12 cellular contexts compared by ENCODE assay signal in genomic region chr5:150349681-150350275, GRCh38. TPM values are rescaled to one million over a fixed set of nuclear protein-coding genes. Genes with fewer than 3 reads are reported as not detected.
DNase-seq lines count a peak whose midpoint lies in the region; ATAC-seq, FAIRE-seq and TF ChIP-seq lines count a peak whose summit lies in the region.
"Had no signal": no experiment of that assay in that cellular context is flagged by ENCODE, and none has a peak within 500 bp of the region (broad histone marks: within the 10 kb centered on the region; RNA-seq: fewer than 3 reads in every experiment).

No MANE protein-coding gene starts in this region.

- no peak for TF ChIP-seq EP300 in A549 (IDR thresholded peaks at IDR 0.05)

- 63% methylated on average over 6 of the region's 6 CpGs for WGBS in A549 (ENCODE audit: missing lambda C conversion rate)

- POLR2A ChIA-PET in A549 (lab: Yijun Ruan, JAX), result no interaction called here
- POLR2A ChIA-PET in OCI-LY7 (lab: Charles Lee), result interaction anchor here (1.1 to 2.3 kb wide), 2 partner anchors 8 to 208 kb away, joined by 3 to 13 read pairs; no protein-coding TSS in a partner anchor
- POLR2A ChIA-PET in naive thymus-derived CD4-positive, alpha-beta T cell (lab: Charles Lee), result no interaction called here

- CTCF ChIA-PET in A549 (lab: Yijun Ruan, JAX), result interaction anchor here (0.6 to 7.1 kb wide), 52 partner anchors 9 to 275 kb away, joined by 3 to 155 read pairs (median 6); partner anchors contain the start of genes ARSI and CAMK2A
- CTCF ChIA-PET in OCI-LY7 (lab: Charles Lee; ENCODE audit: unreplicated experiment), result interaction anchor here (0.5 kb wide), 1 partner anchor 199 kb away, joined by 3 read pairs; no protein-coding TSS in a partner anchor
- CTCF ChIA-PET in naive thymus-derived CD4-positive, alpha-beta T cell (lab: Charles Lee), result interaction anchor here (0.8 to 1.9 kb wide), 3 partner anchors 74 to 100 kb away, joined by 3 to 4 read pairs (median 3); no protein-coding TSS in a partner anchor

- no peaks in the 10 kb centered on the region for H3K9me3 Mint-ChIP-seq in central memory CD8-positive, alpha-beta T cell
- no peaks in the 10 kb centered on the region for H3K9me3 Mint-ChIP-seq in activated CD4-positive, alpha-beta T cell treated with anti-CD3 and anti-CD28 coated beads, Interleukin-2, amount 10 ng/mL, durations not matched to agents 24 days and 14 days
- no peaks in the 10 kb centered on the region for H3K9me3 Mint-ChIP-seq in naive thymus-derived CD4-positive, alpha-beta T cell
- H3K9me3 Mint-ChIP-seq: CD8-positive, alpha-beta memory T cell had no signal

- peaks cover 9% of the 10 kb centered on the region for H3K4me1 Mint-ChIP-seq in central memory CD8-positive, alpha-beta T cell
- H3K4me1 Mint-ChIP-seq in activated CD4-positive, alpha-beta T cell treated with anti-CD3 and anti-CD28 coated beads, Interleukin-2, amount 10 ng/mL, durations not matched to agents 24 days and 14 days, result peaks cover 11% of the 10 kb centered on the region
- peaks cover 10 to 14% (median 13%) of the 10 kb centered on the region in 7 donors for H3K4me1 Mint-ChIP-seq in naive thymus-derived CD4-positive, alpha-beta T cell

- H3K9me2 ChIP-seq in OCI-LY7 (ENCODE audit: insufficient read depth, low read length), result no peaks in the 10 kb centered on the region

- 0 out of 3 replicates have a peak overlapping the region, but pooled peaks have one; percentile 13 for H3K4me2 ChIP-seq in A549
- H3K4me2 ChIP-seq in OCI-LY7 (ENCODE audit: low read length), result no peak overlapping the region
- H3K4me2 ChIP-seq: PC-9 had no signal

- H3K4me3 ChIP-seq in A549 (no peak overlapping the region), OCI-LY7 (ENCODE audit: low read depth, low read length, poor library complexity, severe bottlenecking) (no peak overlapping the region)
- no peak overlapping the region for H3K4me3 ChIP-seq in naive thymus-derived CD4-positive, alpha-beta T cell (ENCODE audit: low read length)
- H3K4me3 ChIP-seq: BLaER1, PC-9, SJCRH30 had no signal

- H3K4me3 Mint-ChIP-seq in central memory CD8-positive, alpha-beta T cell, result no peak overlapping the region
- no peak overlapping the region for H3K4me3 Mint-ChIP-seq in activated CD4-positive, alpha-beta T cell treated with anti-CD3 and anti-CD28 coated beads, Interleukin-2, amount 10 ng/mL, durations not matched to agents 24 days and 14 days
- H3K4me3 Mint-ChIP-seq in naive thymus-derived CD4-positive, alpha-beta T cell, result no peak overlapping the region

- FAIRE-seq in A549 (lab: Jason Lieb, UNC), result no peak

- H3K27me3 ChIP-seq in naive thymus-derived CD4-positive, alpha-beta T cell (ENCODE audit: control insufficient read depth in 2 of 2, insufficient read depth in 2 of 2, low read length in 2 of 2), result no peaks in the 10 kb centered on the region
- H3K27me3 ChIP-seq: BLaER1 had no signal

- H3K27ac ChIP-seq in A549 (peak overlapping the region; percentile 46 to 72), OCI-LY7 (ENCODE audit: low read depth, low read length, poor library complexity, severe bottlenecking) (no peak overlapping the region)
- no peak overlapping the region for H3K27ac ChIP-seq in naive thymus-derived CD4-positive, alpha-beta T cell (ENCODE audit: low read depth, low read length)
- H3K27ac ChIP-seq: BLaER1, PC-9, SJCRH30 had no signal

- no peaks in the 10 kb centered on the region for H3K9me3 ChIP-seq in A549
- no peaks in the 10 kb centered on the region for H3K9me3 ChIP-seq in OCI-LY7 (ENCODE audit: low read length)
- H3K9me3 ChIP-seq in naive thymus-derived CD4-positive, alpha-beta T cell (ENCODE audit: control insufficient read depth in 2 of 3, low read length in 3 of 3), result no peaks in the 10 kb centered on the region
- H3K9me3 ChIP-seq: BLaER1, SJCRH30 had no signal

- H3K36me3 Mint-ChIP-seq in central memory CD8-positive, alpha-beta T cell (ENCODE audit: insufficient read depth), result peaks cover 2% of the 10 kb centered on the region
- H3K36me3 Mint-ChIP-seq in activated CD4-positive, alpha-beta T cell treated with anti-CD3 and anti-CD28 coated beads, Interleukin-2, amount 10 ng/mL, durations not matched to agents 24 days and 14 days (ENCODE audit: low read depth), result no peaks in the 10 kb centered on the region
- H3K36me3 Mint-ChIP-seq in naive thymus-derived CD4-positive, alpha-beta T cell, result no peaks in the 10 kb centered on the region
- H3K36me3 Mint-ChIP-seq: CD8-positive, alpha-beta memory T cell had no signal

- no peaks in the 10 kb centered on the region for H3K27me3 Mint-ChIP-seq in central memory CD8-positive, alpha-beta T cell
- peaks cover 6% of the 10 kb centered on the region for H3K27me3 Mint-ChIP-seq in activated CD4-positive, alpha-beta T cell treated with anti-CD3 and anti-CD28 coated beads, Interleukin-2, amount 10 ng/mL, durations not matched to agents 24 days and 14 days
- peaks cover 0 to 3% (median 0%) of the 10 kb centered on the region in 5 donors for H3K27me3 Mint-ChIP-seq in naive thymus-derived CD4-positive, alpha-beta T cell
- H3K27me3 Mint-ChIP-seq: CD8-positive, alpha-beta memory T cell had no signal

- ATAC-seq in A549, result no peak
- ATAC-seq in central memory CD8-positive, alpha-beta T cell (replicated peaks; ENCODE audit: extremely low read depth, poor library complexity, severe bottlenecking), result no peak
- no peak for ATAC-seq in naive thymus-derived CD4-positive, alpha-beta T cell

- no peak for TF ChIP-seq CTCF in A549 (IDR thresholded peaks at IDR 0.05)
- TF ChIP-seq CTCF in OCI-LY7 (conservative IDR thresholded peaks at IDR 0.05; ENCODE audit: low read length), result no peak

- intact Hi-C loops in OCI-LY7 (cut with micrococcal nuclease; ENCODE audit: unreplicated experiment), result loop anchor here (1.0 to 2.0 kb wide), 3 partner anchors 77 to 219 kb away; no protein-coding TSS in a partner anchor
- intact Hi-C loops in activated CD4-positive, alpha-beta T cell treated with anti-CD3 and anti-CD28 coated beads, Interleukin-2, amount 10 ng/mL, durations not matched to agents 24 days and 14 days (cut with micrococcal nuclease), result loop anchor here (1.0 kb wide), 2 partner anchors 188 to 219 kb away; no protein-coding TSS in a partner anchor
- intact Hi-C loops in naive thymus-derived CD4-positive, alpha-beta T cell (cut with micrococcal nuclease), result loop anchor here (1.0 to 10.0 kb wide), 5 partner anchors 77 to 1425 kb away; partner anchors contain the start of gene G3BP1 (in 1 of the 2)

- no peak for TF ChIP-seq RAD21 in A549 (conservative IDR thresholded peaks at IDR 0.05 in 1 of 2, IDR thresholded peaks at IDR 0.05 in 1 of 2)

- BruUV-seq in OCI-LY7 (replicated peaks; lab: Mats Ljungman, UMichigan), result no TSS peak

- no peaks in the 10 kb centered on the region for H3K79me2 ChIP-seq in OCI-LY7 (ENCODE audit: insufficient read depth, low read depth, low read length)

- TF ChIP-seq POLR2A in A549 (IDR thresholded peaks at IDR 0.05; ENCODE audit: low read length), result no peak

- H3K4me1 ChIP-seq in A549 (peaks cover 24% of the 10 kb centered on the region), OCI-LY7 (ENCODE audit: insufficient read depth, low read length, poor library complexity, severe bottlenecking) (peaks cover 22% of the 10 kb centered on the region)
- H3K4me1 ChIP-seq in naive thymus-derived CD4-positive, alpha-beta T cell (ENCODE audit: control insufficient read depth in 2 of 2, insufficient read depth in 2 of 2, low read length in 2 of 2), result peaks cover 0 to 7% of the 10 kb centered on the region in 2 donors

- H2AFZ ChIP-seq in OCI-LY7 (ENCODE audit: low read length), result peak overlapping the region; percentile 67; the same call in 1 of the 2 replicates
- H2AFZ ChIP-seq: PC-9 had no signal

- no peak for DNase-seq in A549 (ENCODE audit: low read depth in 1 of 2, low spot score in 1 of 2)
- DNase-seq in OCI-LY7 (ENCODE audit: low spot score), result no peak
- DNase-seq in central memory CD8-positive, alpha-beta T cell (ENCODE audit: low spot score in 2 of 2), result no peak
- DNase-seq in kidney tubule cell (ENCODE audit: low spot score), result peak; percentile 55
- no peak for DNase-seq in activated CD4-positive, alpha-beta T cell treated with anti-CD3 and anti-CD28 coated beads, Interleukin-2, amount 10 ng/mL, durations not matched to agents 24 days and 14 days
- no peak for DNase-seq in naive thymus-derived CD4-positive, alpha-beta T cell
- DNase-seq in medulla oblongata (ENCODE audit: extremely low spot score), result no peak
- DNase-seq in NCI-H2171 (lab: John Stamatoyannopoulos, UW), result no peak

- H3K27ac Mint-ChIP-seq in central memory CD8-positive, alpha-beta T cell (ENCODE audit: low read depth), result peak overlapping the region; percentile 32
- H3K27ac Mint-ChIP-seq in activated CD4-positive, alpha-beta T cell treated with anti-CD3 and anti-CD28 coated beads, Interleukin-2, amount 10 ng/mL, durations not matched to agents 24 days and 14 days, result no peak overlapping the region
- H3K27ac Mint-ChIP-seq in naive thymus-derived CD4-positive, alpha-beta T cell, result no peak overlapping the region

- H4K20me1 ChIP-seq in OCI-LY7 (ENCODE audit: insufficient read depth, low read length), result no peaks in the 10 kb centered on the region
- H4K20me1 ChIP-seq: BLaER1 had no signal

- no peaks in the 10 kb centered on the region for H3K36me3 ChIP-seq in OCI-LY7 (ENCODE audit: insufficient read depth, low read length)
- no peaks in the 10 kb centered on the region for H3K36me3 ChIP-seq in naive thymus-derived CD4-positive, alpha-beta T cell (ENCODE audit: control insufficient read depth in 2 of 3, insufficient read depth in 3 of 3, low read length in 3 of 3)
- H3K36me3 ChIP-seq: BLaER1, SJCRH30 had no signal

RNA-seq across cellular contexts. Expression of gene TCOF1, which starts 7.7 kb away (rescaled TPM):
- 17.5 and 20.9 TPM in 2 replicates for polyA plus RNA-seq in A549 (2011; rRNA removed)
- polyA plus RNA-seq in A549 (2012; cell fraction: cytosol; rRNA removed), result 45.2 and 47.7 TPM in 2 replicates
- polyA plus RNA-seq in A549 (2012; cell fraction: nucleus; rRNA removed), result 94.3 and 116 TPM in 2 replicates
- 44.2 to 50.7 TPM (median 47.1 TPM) in 3 replicates for polyA plus RNA-seq in A549 (2017; fragmentation: RNase III; extraction: RNeasy Plus Mini Kit Qiagen cat#74134 plus additional on column Dnase treatment)
- 24.9 and 30.8 TPM in 2 replicates for polyA minus RNA-seq in A549 (2011; rRNA and poly(A)+ RNA removed)
- 61.3 and 62.9 TPM in 2 replicates for total RNA-seq in OCI-LY7 (2014; rRNA removed; shearing (Covaris generic))
- total RNA-seq in OCI-LY7 (2022), result 104 and 108 TPM in 2 replicates
- 130 and 140 TPM in 2 replicates for total RNA-seq in activated CD4-positive, alpha-beta T cell treated with anti-CD3 and anti-CD28 coated beads, Interleukin-2, amount 10 ng/mL, durations not matched to agents 24 days and 14 days
- total RNA-seq in naive thymus-derived CD4-positive, alpha-beta T cell, result 10 to 100 TPM; 45.9 to 60.0 (median 54.6) TPM
- 10 to 100 TPM in 1 of 2 donors, 1 to 10 TPM in 1; 3.9 to 27.0 TPM for polyA plus RNA-seq in naive thymus-derived CD4-positive, alpha-beta T cell

RNA-seq across cellular contexts. Expression of gene ARSI, which starts 47.1 kb away (rescaled TPM):
- polyA plus RNA-seq in A549 (2011; rRNA removed) (2.9 and 3.2 TPM in 2 replicates), A549 (2017; fragmentation: RNase III; extraction: RNeasy Plus Mini Kit Qiagen cat#74134 plus additional on column Dnase treatment) (17.4 to 24.1 TPM (median 22.0 TPM) in 3 replicates)
- 10.5 and 13.8 TPM in 2 replicates for polyA plus RNA-seq in A549 (2012; cell fraction: cytosol; rRNA removed)
- 24.0 and 29.6 TPM in 2 replicates for polyA plus RNA-seq in A549 (2012; cell fraction: nucleus; rRNA removed)
- polyA minus RNA-seq in A549 (2011; rRNA and poly(A)+ RNA removed), result 3.4 and 5.7 TPM in 2 replicates
- not detected in 2 replicates for total RNA-seq in OCI-LY7 (2014; rRNA removed; shearing (Covaris generic))
- not detected in 2 replicates for total RNA-seq in OCI-LY7 (2022)
- total RNA-seq in activated CD4-positive, alpha-beta T cell treated with anti-CD3 and anti-CD28 coated beads, Interleukin-2, amount 10 ng/mL, durations not matched to agents 24 days and 14 days, result not detected in 2 replicates
- total RNA-seq in naive thymus-derived CD4-positive, alpha-beta T cell, result 1 to 10 TPM in 1 of 5 experiments, not detected in 4; 1.6 TPM
- not detected for polyA plus RNA-seq in naive thymus-derived CD4-positive, alpha-beta T cell
- total RNA-seq: CD8-positive, alpha-beta memory T cell had no signal
- polyA plus RNA-seq: CD8-positive, alpha-beta memory T cell had no signal

Comparison
In these comparisons a context has a peak if more than half of its experiments do, and no peak if none do; other contexts are left out.
1. H3K27ac ChIP-seq: peak in A549 (2 of 2); none in OCI-LY7 (single experiment) and naive thymus-derived CD4-positive, alpha-beta T cell (single experiment).